ENCODE assay signal across 22 cellular contexts in the genomic region with DNA sequence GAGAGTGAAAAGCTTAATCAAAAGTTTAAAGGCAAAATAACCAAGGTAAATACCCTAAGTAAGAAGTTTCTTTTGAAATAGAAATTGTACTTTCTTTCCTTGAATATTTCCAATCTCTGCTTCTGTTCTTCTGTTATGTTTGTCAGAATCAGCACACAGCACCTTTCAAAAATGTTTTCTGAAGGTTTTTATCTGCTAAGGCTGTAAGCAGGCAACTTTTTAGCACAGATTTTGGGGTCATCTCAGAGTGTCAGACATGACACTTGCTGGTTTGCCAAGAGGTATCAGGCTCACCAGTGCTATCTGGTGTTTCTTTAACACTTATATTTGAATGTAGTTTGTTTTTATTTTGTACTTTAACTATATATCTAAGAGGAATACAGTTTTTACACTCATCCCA.
DNase-seq lines count a peak whose midpoint lies in the region; ATAC-seq and TF ChIP-seq lines count a peak whose summit lies in the region.
"Had no signal": no experiment of that assay in that cellular context is flagged by ENCODE, and none has a peak within 500 bp of the region (broad histone marks: within the 10 kb centered on the region; RNA-seq: fewer than 3 reads in every experiment).

No MANE protein-coding gene starts in this region.

- H3K36me3 Mint-ChIP-seq in activated T-cell treated with anti-CD3 and anti-CD28 coated beads, Interleukin-2, amount 50 U/mL, for 72 hours (ENCODE audit: insufficient read depth in 2 of 2), result peaks cover 22 to 43% of the 10 kb centered on the region in 2 donors

- H3K27ac Mint-ChIP-seq in activated T-cell treated with anti-CD3 and anti-CD28 coated beads, Interleukin-2, amount 50 U/mL, for 72 hours, result peak overlapping the region; percentile 18
- H3K27ac Mint-ChIP-seq: activated B cell treated with CpG ODN at 0.5 μM for 24 hours; activated naive CD4-positive, alpha-beta T cell treated with anti-CD3 and anti-CD28 coated beads, Interleukin-2, amount 10 ng/mL, durations not matched to agents 7 days and 5 days; memory B cell; type B pancreatic cell had no signal

- H3K27me3 Mint-ChIP-seq in activated T-cell treated with anti-CD3 and anti-CD28 coated beads, Interleukin-2, amount 50 U/mL, for 72 hours (ENCODE audit: low read depth), result no peaks in the 10 kb centered on the region
- H3K27me3 Mint-ChIP-seq: activated B cell treated with CpG ODN at 0.5 μM for 24 hours; activated naive CD4-positive, alpha-beta T cell treated with anti-CD3 and anti-CD28 coated beads, Interleukin-2, amount 10 ng/mL, durations not matched to agents 7 days and 5 days; memory B cell; type B pancreatic cell had no signal

- H3K4me1 ChIP-seq in foreskin keratinocyte, result peaks cover 42% of the 10 kb centered on the region

- TF ChIP-seq CTCF in foreskin keratinocyte (conservative IDR thresholded peaks at IDR 0.05) (no peak), GM10248 (IDR thresholded peaks at IDR 0.05; ENCODE audit: control extremely low read depth, extremely low read depth, low read depth, missing control alignments) (no peak)

- CTCF ChIA-PET in GM10248 (lab: Yijun Ruan, JAX), result interaction anchor here (1.4 to 1.5 kb wide), 3 partner anchors 13 to 56 kb away, joined by 3 to 4 read pairs (median 3); no protein-coding TSS in a partner anchor

- H3K27me3 ChIP-seq in foreskin keratinocyte, result no peaks in the 10 kb centered on the region
- H3K27me3 ChIP-seq: BE2C, neutrophil had no signal

- POLR2A ChIA-PET in GM10248 (lab: Yijun Ruan, JAX), result no interaction called here

- H3K27ac ChIP-seq in foreskin keratinocyte, result peak overlapping the region; percentile 13
- H3K27ac ChIP-seq: neutrophil had no signal

- no peak for ATAC-seq in activated T-cell treated with anti-CD3 and anti-CD28 coated beads, Interleukin-2, amount 50 U/mL, for 72 hours (replicated peaks in 1 of 2)
- no peak for ATAC-seq in SK-N-SH treated with all-trans-retinoic acid at 6 μM for 48 hours
- ATAC-seq in foreskin keratinocyte, result no peak
- ATAC-seq in GM21723 (IDR thresholded peaks at IDR 0.05; ENCODE audit: unreplicated experiment), result no peak

- peaks cover 3 to 6% of the 10 kb centered on the region in 2 donors for H3K9me3 Mint-ChIP-seq in activated T-cell treated with anti-CD3 and anti-CD28 coated beads, Interleukin-2, amount 50 U/mL, for 72 hours
- H3K9me3 Mint-ChIP-seq: activated B cell treated with CpG ODN at 0.5 μM for 24 hours; activated naive CD4-positive, alpha-beta T cell treated with anti-CD3 and anti-CD28 coated beads, Interleukin-2, amount 10 ng/mL, durations not matched to agents 7 days and 5 days; memory B cell; type B pancreatic cell had no signal

- H3K4me1 Mint-ChIP-seq in activated T-cell treated with anti-CD3 and anti-CD28 coated beads, Interleukin-2, amount 50 U/mL, for 72 hours (ENCODE audit: low read depth), result peaks cover 86% of the 10 kb centered on the region
- H3K4me1 Mint-ChIP-seq: memory B cell had no signal

- H3K4me3 Mint-ChIP-seq in activated T-cell treated with anti-CD3 and anti-CD28 coated beads, Interleukin-2, amount 50 U/mL, for 72 hours, result no peak overlapping the region
- H3K4me3 Mint-ChIP-seq: activated B cell treated with CpG ODN at 0.5 μM for 24 hours; activated naive CD4-positive, alpha-beta T cell treated with anti-CD3 and anti-CD28 coated beads, Interleukin-2, amount 10 ng/mL, durations not matched to agents 7 days and 5 days; memory B cell; type B pancreatic cell had no signal

- no peak for DNase-seq in activated T-cell treated with anti-CD3 and anti-CD28 coated beads, Interleukin-2, amount 50 U/mL, for 72 hours
- no peak for DNase-seq in activated T-cell treated with anti-CD3 and anti-CD28 coated beads for 4 hours
- no peak for DNase-seq in foreskin keratinocyte
- no peak for DNase-seq in NOMO-1 treated with dmso at 0.1 percent for 144 hours (lab: John Stamatoyannopoulos, UW; ENCODE audit: unreplicated experiment)
- no peak for DNase-seq in dermis blood vessel endothelial cell
- no peak for DNase-seq in GM10248 (ENCODE audit: extremely low spot score)
- DNase-seq: activated B cell treated with CpG ODN at 0.5 μM for 24 hours; activated naive CD4-positive, alpha-beta T cell treated with anti-CD3 and anti-CD28 coated beads, Interleukin-2, amount 10 ng/mL, durations not matched to agents 7 days and 5 days; activated T-cell treated with anti-CD3 and anti-CD28 coated beads, Interleukin-2, amount 50 U/mL, for 1 hour; BE2C; COR-L47; GOT3; KBM-7; MV-4-11; NCI-H1694 treated with DMSO at 0.1 percent for 48 hours; NCI-H2171 treated with DMSO at 0.1 percent for 48 hours; NCI-H526 had no signal

TF ChIP-seq in SK-N-SH treated with all-trans-retinoic acid at 6 μM for 48 hours, 23 proteins besides CTCF, POLR2A, EP300 and RAD21:
- TF ChIP-seq ZFP30 (CRISPR knock-in tag; IDR thresholded peaks at IDR 0.05), result peak; percentile 40; the same call in 1 of the 2 replicates
- no peak for TF ChIP-seq RARB (CRISPR knock-in tag; IDR thresholded peaks at IDR 0.05)
- TF ChIP-seq BACH2 (CRISPR knock-in tag; IDR thresholded peaks at IDR 0.05; ENCODE audit: borderline replicate concordance), result no peak
- no peak for TF ChIP-seq ARNTL (CRISPR knock-in tag; IDR thresholded peaks at IDR 0.05; ENCODE audit: borderline replicate concordance, low read depth)
